19 cellular contexts compared by ENCODE assay signal in the genomic region with DNA sequence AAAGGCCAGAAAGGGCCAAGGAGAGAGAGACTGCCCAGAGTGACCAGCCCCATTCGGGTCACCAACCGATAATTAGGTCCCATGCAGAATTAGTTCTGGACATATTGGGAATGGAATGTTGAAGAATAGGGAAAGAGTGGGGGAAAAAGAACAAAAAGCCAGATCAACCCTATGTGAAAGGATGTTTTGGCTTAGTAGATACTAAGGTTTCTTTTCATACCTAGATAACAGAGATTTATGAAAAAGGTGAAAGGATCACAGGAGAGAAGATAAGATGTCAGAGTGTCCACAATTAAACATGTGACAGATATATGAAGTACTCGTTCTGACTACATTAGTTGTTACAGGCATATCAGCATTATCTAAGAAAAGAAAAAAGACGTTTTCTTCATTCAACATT.
"Had no signal": no experiment of that assay in that cellular context is flagged by ENCODE, and none has a peak within 500 bp of the region (broad histone marks: within the 10 kb centered on the region; RNA-seq: fewer than 3 reads in every experiment).

No MANE protein-coding gene starts in this region.

- H3K9me3 ChIP-seq: SK-N-SH had no signal

- H3K27ac ChIP-seq: HL-60, KMS-11 had no signal

- DNase-seq: Kasumi-1, MM.1S, NCI-H1092 treated with DMSO at 0.1 percent for 48 hours, NCI-H1436, NCI-H187, NCI-H2029, NCI-H2081 treated with DMSO at 0.1 percent for 48 hours, NCI-H2171, NCI-H226, NCI-H446, NCI-H510A, NCI-H524 treated with DMSO at 0.1 percent for 48 hours, NCI-H774, RPMI8226, SHP77, SK-N-SH, SW 1271 had no signal

- H3K9ac ChIP-seq: KMS-11, SK-N-SH had no signal

- H3K4me2 ChIP-seq: KMS-11, SK-N-SH had no signal
